9 cellular contexts compared by ENCODE assay signal in genomic region chr17:63932008-63932561, GRCh38. TPM values are rescaled to one million over a fixed set of nuclear protein-coding genes. Genes with fewer than 3 reads are reported as not detected.
DNase-seq lines count a peak whose midpoint lies in the region; ATAC-seq and TF ChIP-seq lines count a peak whose summit lies in the region.
"Had no signal": no experiment of that assay in that cellular context is flagged by ENCODE, and none has a peak within 500 bp of the region (broad histone marks: within the 10 kb centered on the region; RNA-seq: fewer than 3 reads in every experiment).

TSS of gene CD79B (minus strand) at chr17:63932331. CDS start at chr17:63932261, 70 bp downstream.

- H3K4me2 ChIP-seq in neuronal stem cell (ENCODE audit: insufficient read depth, low read length, poor library complexity, severe bottlenecking) = no peak within 1 kb of the TSS

- H3K9me3 ChIP-seq in neuronal stem cell (replicated peaks in 1 of 2; ENCODE audit: control insufficient read depth in 2 of 2, insufficient read depth in 1 of 2, low read depth in 1 of 2, low read length in 2 of 2) (no peaks in the 10 kb centered on the region), WERI-Rb-1 (ENCODE audit: severe bottlenecking) (no peaks in the 10 kb centered on the region)
- H3K9me3 ChIP-seq: neutrophil had no signal

- no peak within 1 kb of the TSS for H2BK12ac ChIP-seq in neuronal stem cell (ENCODE audit: low read length)

- peak within 1 kb of the TSS; percentile 59 for H2BK15ac ChIP-seq in neuronal stem cell (ENCODE audit: low read length)

- H4K8ac ChIP-seq in neuronal stem cell (ENCODE audit: low read depth, low read length) = peak within 1 kb of the TSS; percentile 53

- H3K79me1 ChIP-seq in neuronal stem cell (ENCODE audit: low read depth, low read length) = no peaks in the 10 kb centered on the region

- in situ Hi-C loops in ACHN (cut with HindIII; ENCODE audit: low pct_ligation_motif_present, low pct_unique_long_range_greater_than_20kb, low sequenced_read_pairs) = no loop called here

- H3K23ac ChIP-seq in neuronal stem cell (ENCODE audit: low read depth, low read length, poor library complexity) = no peak within 1 kb of the TSS

- peak within 1 kb of the TSS; percentile 94 for H3K4ac ChIP-seq in neuronal stem cell (ENCODE audit: low read length)

- H3K14ac ChIP-seq in neuronal stem cell (ENCODE audit: low read length) = peak within 1 kb of the TSS; percentile 97

- ATAC-seq in Right ventricle myocardium inferior (no peak), left cardiac atrium (no peak), HG03196 (IDR thresholded peaks at IDR 0.05; ENCODE audit: unreplicated experiment) (peak; percentile 69)

- H2AK5ac ChIP-seq in neuronal stem cell (ENCODE audit: low read depth, low read length) = peak within 1 kb of the TSS; percentile 91

- H2AFZ ChIP-seq in neuronal stem cell (ENCODE audit: low read length) = peak within 1 kb of the TSS; percentile 69

- H3K4me1 ChIP-seq in neuronal stem cell (ENCODE audit: control insufficient read depth in 2 of 2, insufficient read depth in 1 of 2, low read depth in 1 of 2, low read length in 2 of 2) = peaks cover 2 to 10% of the 10 kb centered on the region in 2 donors

- H2BK5ac ChIP-seq in neuronal stem cell (ENCODE audit: low read length) = peak within 1 kb of the TSS; percentile 85

- DNase-seq in Right ventricle myocardium inferior (ENCODE audit: missing footprints) (peak; percentile 56), left cardiac atrium (no peak), neuronal stem cell (ENCODE audit: low spot score) (no peak), ACHN (no peak), WERI-Rb-1 (no peak), NCI-H510A (lab: John Stamatoyannopoulos, UW) (no peak)
- peak; percentile 56 to 67 for DNase-seq in activated T-cell treated with anti-CD3 and anti-CD28 coated beads, Interleukin-2, amount 50 U/mL, for 48 hours

- peak within 1 kb of the TSS; percentile 97 for H4K91ac ChIP-seq in neuronal stem cell (ENCODE audit: low read depth, low read length, poor library complexity)

- H3K36me3 ChIP-seq in neuronal stem cell (replicated peaks in 1 of 2; ENCODE audit: control insufficient read depth in 2 of 2, insufficient read depth in 2 of 2, low read length in 2 of 2) (no peaks in the 10 kb centered on the region), WERI-Rb-1 (no peaks in the 10 kb centered on the region)
- H3K36me3 ChIP-seq: neutrophil had no signal

- peak within 1 kb of the TSS; percentile 12 for H3K9ac ChIP-seq in neuronal stem cell (ENCODE audit: low read depth, low read length, poor library complexity)

- intact Hi-C loops in Right ventricle myocardium inferior (cut with DNase I) = loop anchor here (5.0 kb wide), 1 partner anchor 60 kb away; no protein-coding TSS in a partner anchor
- intact Hi-C loops in left cardiac atrium (cut with DNase I) = no loop called here

- H3K27ac ChIP-seq in neuronal stem cell (replicated peaks; ENCODE audit: low read length) (no peak within 1 kb of the TSS), WERI-Rb-1 (no peak within 1 kb of the TSS)
- H3K27ac ChIP-seq: neutrophil had no signal

- H3K27me3 ChIP-seq in neuronal stem cell (ENCODE audit: control insufficient read depth in 3 of 3, insufficient read depth in 3 of 3, low read depth in 1 of 3, low read length in 3 of 3) (peaks cover 0 to 7% (median 0%) of the 10 kb centered on the region in 3 experiments), WERI-Rb-1 (ENCODE audit: insufficient read depth, low read depth, severe bottlenecking) (no peaks in the 10 kb centered on the region)

- peak within 1 kb of the TSS; percentile 91 for H3K18ac ChIP-seq in neuronal stem cell (ENCODE audit: low read length)

- H2BK120ac ChIP-seq in neuronal stem cell (ENCODE audit: low read depth, low read length) = no peak within 1 kb of the TSS

- TF ChIP-seq CTCF in WERI-Rb-1 (IDR thresholded peaks at IDR 0.05; ENCODE audit: low read depth, low read length) = no peak

- H3K4me3 ChIP-seq in neuronal stem cell (ENCODE audit: low read length in 2 of 2) = no peak within 1 kb of the TSS
- H3K4me3 ChIP-seq in WERI-Rb-1 (ENCODE audit: low read depth, low read length) = no peak within 1 kb of the TSS

- no CpG with 5 or more reads among the region's 19 CpGs for WGBS in neuronal stem cell (ENCODE audit: extremely low coverage in 2 of 2, insufficient read length in 2 of 2, insufficient replicate concordance in 1 of 2), 2 donors

RNA-seq across cellular contexts. Expression of gene CD79B, which starts in this region (rescaled TPM):
- total RNA-seq in Right ventricle myocardium inferior = 6.9 TPM
- total RNA-seq in left cardiac atrium = 1 to 10 TPM; 4.8 to 7.5 TPM
- polyA plus RNA-seq in neuronal stem cell (2013, experiment 1 of 2) = 0.71 TPM
- 0.79 TPM for polyA plus RNA-seq in neuronal stem cell (2013, experiment 2 of 2)

Comparison
In these comparisons a context has a peak if more than half of its experiments do, and no peak if none do; other contexts are left out.
1. DNase-seq: peak in Right ventricle myocardium inferior (single experiment) and activated T-cell treated with anti-CD3 and anti-CD28 coated beads, Interleukin-2, amount 50 U/mL, for 48 hours (2 of 2); none in left cardiac atrium (single experiment), neuronal stem cell (single experiment), ACHN (single experiment), WERI-Rb-1 (single experiment) and NCI-H510A (single experiment).